27 cellular contexts compared by ENCODE assay signal in the genomic region with DNA sequence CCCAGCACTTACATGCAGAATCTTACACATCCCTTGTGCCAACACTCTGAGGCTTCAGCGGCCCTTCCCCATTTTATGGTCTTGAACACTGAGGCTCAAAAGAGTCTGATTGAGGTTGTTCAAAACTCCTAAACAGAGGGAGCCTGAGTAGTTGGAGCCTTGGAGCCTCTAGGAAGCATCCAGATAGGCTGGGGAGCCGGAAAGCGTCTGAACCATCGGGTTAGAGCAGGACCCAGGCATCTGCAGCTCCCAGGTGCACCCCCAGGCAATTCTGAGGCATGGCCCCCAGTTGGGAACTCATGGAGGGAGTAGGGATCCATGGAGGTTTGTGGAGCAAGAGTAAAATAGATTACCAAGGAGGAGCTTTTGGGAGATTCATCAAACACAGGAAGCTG. TPM values are rescaled to one million over a fixed set of nuclear protein-coding genes. Genes with fewer than 3 reads are reported as not detected.
DNase-seq lines count a peak whose midpoint lies in the region; ATAC-seq and TF ChIP-seq lines count a peak whose summit lies in the region.
"Had no signal": no experiment of that assay in that cellular context is flagged by ENCODE, and none has a peak within 500 bp of the region (broad histone marks: within the 10 kb centered on the region; RNA-seq: fewer than 3 reads in every experiment).

No MANE protein-coding gene starts in this region.

- DNase-seq in CD14-positive monocyte (ENCODE audit: low spot score), result peak; percentile 14
- no peak for DNase-seq in IMR-90
- DNase-seq in left lobe of liver (ENCODE audit: low spot score), result peak; percentile 24
- DNase-seq in sigmoid colon, result peak; percentile 54
- DNase-seq in DMS53 treated with DMSO at 0.1 percent for 48 hours (lab: John Stamatoyannopoulos, UW; ENCODE audit: unreplicated experiment), result no peak
- no peak for DNase-seq in NCI-H748 (lab: John Stamatoyannopoulos, UW; ENCODE audit: unreplicated experiment)
- no peak for DNase-seq in stimulated activated CD4-positive, alpha-beta T cell treated with anti-CD3 and anti-CD28 coated beads, Interleukin-4, amount 100 ng/mL, for 1 hour
- DNase-seq in T-helper 2 cell, result no peak
- DNase-seq: activated CD4-positive, alpha-beta memory T cell treated with anti-CD3 and anti-CD28 coated beads for 36 hours; activated T-cell treated with anti-CD3 and anti-CD28 coated beads, Interleukin-2, amount 50 U/mL, for 72 hours; DMS153; effector CD8-positive, alpha-beta T cell; GDM1; glutamatergic neuron; left lung; NCI-H1694; NCI-H774; OCI-M1; stimulated activated CD8-positive, alpha-beta memory T cell treated with anti-CD3 and anti-CD28 coated beads, Interleukin-4, amount 100 ng/mL, for 48 hours; substantia nigra had no signal

- H2AK9ac ChIP-seq in IMR-90 (replicated peaks; ENCODE audit: low read depth, low read length, poor library complexity), result peak overlapping the region; percentile 96

- H3K27ac ChIP-seq in IMR-90 (ENCODE audit: insufficient read depth, low read length) (peak overlapping the region; percentile 94; the same call in 1 of the 2 replicates), sigmoid colon (peak overlapping the region; percentile 85 to 87 (median 86))
- H3K27ac ChIP-seq: ascending aorta, left lung, neutrophil had no signal

- TF ChIP-seq POLR2A in IMR-90 (IDR thresholded peaks at IDR 0.05; ENCODE audit: low read depth, low read length) (no peak), sigmoid colon (IDR thresholded peaks at IDR 0.05) (no peak)

- TF ChIP-seq RAD21 in IMR-90 (IDR thresholded peaks at IDR 0.05; ENCODE audit: low read length), result no peak

- peaks cover 0 to 3% (median 0%) of the 10 kb centered on the region in 7 donors for H3K9me3 Mint-ChIP-seq in CD14-positive monocyte
- H3K9me3 Mint-ChIP-seq: activated CD4-positive, alpha-beta memory T cell treated with anti-CD3 and anti-CD28 coated beads for 36 hours; activated naive CD4-positive, alpha-beta T cell treated with anti-CD3 and anti-CD28 coated beads, Interleukin-2, amount 50 U/mL, for 72 hours; activated T-cell treated with anti-CD3 and anti-CD28 coated beads, Interleukin-2, amount 50 U/mL, for 72 hours; CD4-positive, alpha-beta T cell; T-helper 1 cell treated with Interleukin-12 subunit alpha and Interleukin-12 subunit beta and Interleukin-4 antibody, amounts not matched to agents 30 μg/mL and 1 μg/mL, for 36 hours had no signal

- H2BK15ac ChIP-seq in IMR-90 (ENCODE audit: low read depth, low read length), result peak overlapping the region; percentile 72

- H4K91ac ChIP-seq in IMR-90 (ENCODE audit: insufficient read depth, low read depth, low read length), result peak overlapping the region; percentile 87

- TF ChIP-seq EP300 in sigmoid colon (IDR thresholded peaks at IDR 0.05), result no peak

- H2BK20ac ChIP-seq in IMR-90 (ENCODE audit: low read depth, low read length), result peak overlapping the region; percentile 93

- WGBS in IMR-90 (ENCODE audit: extremely low coverage in 2 of 2, insufficient read length in 1 of 2), 2 experiments, result 100% methylated on average over 1 of the region's 4 CpGs; no CpG with 5 or more reads in 1 of the 2 experiments
- WGBS in sigmoid colon, 2 donors, result 96% methylated on average over 4 of the region's 4 CpGs

- H2BK5ac ChIP-seq in IMR-90 (ENCODE audit: low read depth, low read length, poor library complexity, severe bottlenecking), result no peak overlapping the region

- no peak overlapping the region; the same call in 1 of the 2 replicates for H3K9ac ChIP-seq in IMR-90 (ENCODE audit: low read depth, low read length)

- ATAC-seq in IMR-90 (ENCODE audit: low read depth), result no peak
- no peak for ATAC-seq in left lobe of liver
- ATAC-seq: activated naive CD4-positive, alpha-beta T cell treated with anti-CD3 and anti-CD28 coated beads, Interleukin-2, amount 50 U/mL, for 72 hours; activated T-cell treated with anti-CD3 and anti-CD28 coated beads, Interleukin-2, amount 50 U/mL, for 72 hours; left lung; mucosa of descending colon had no signal

- H3K27me3 ChIP-seq in IMR-90 (ENCODE audit: control insufficient read depth, insufficient read depth, low read length) (peaks cover 3% of the 10 kb centered on the region; the same call in 1 of the 2 replicates), sigmoid colon (no peaks in the 10 kb centered on the region)

- POLR2A ChIA-PET in IMR-90 (lab: Charles Lee; ENCODE audit: unreplicated experiment), result no interaction called here

- H3K4me3 ChIP-seq in IMR-90 (ENCODE audit: insufficient read depth, low read depth, low read length) (no peak overlapping the region), sigmoid colon (no peak overlapping the region)
- H3K4me3 ChIP-seq: ascending aorta, K562, left lung, mucosa of descending colon had no signal

- intact Hi-C loops in CD14-positive monocyte (cut with micrococcal nuclease) (no loop called here), IMR-90 (cut with micrococcal nuclease) (no loop called here), sigmoid colon (cut with DNase I) (loop anchor here (2.0 kb wide), 1 partner anchor 16 kb away; no protein-coding TSS in a partner anchor)

- no TSS peak for BruUV-seq in IMR-90 (replicated peaks; lab: Mats Ljungman, UMichigan)

- H3K4me1 ChIP-seq in IMR-90 (ENCODE audit: control insufficient read depth, insufficient read depth, low read length) (peaks cover 22% of the 10 kb centered on the region), sigmoid colon (peaks cover 0 to 81% (median 54%) of the 10 kb centered on the region in 4 donors)

- peak overlapping the region; percentile 89 for H3K4ac ChIP-seq in IMR-90 (ENCODE audit: low read depth, low read length)

- H3K36me3 ChIP-seq in IMR-90 (ENCODE audit: control insufficient read depth, insufficient read depth, low read length), result no peaks in the 10 kb centered on the region
- H3K36me3 ChIP-seq in sigmoid colon, result no peaks in the 10 kb centered on the region
- H3K36me3 ChIP-seq: ascending aorta, left lung, neutrophil had no signal

- no peak overlapping the region for H3K56ac ChIP-seq in IMR-90 (ENCODE audit: extremely low read depth, insufficient read depth, low read length)

- no peak overlapping the region for H3K4me3 Mint-ChIP-seq in CD14-positive monocyte
- H3K4me3 Mint-ChIP-seq: activated CD4-positive, alpha-beta memory T cell treated with anti-CD3 and anti-CD28 coated beads for 36 hours; activated T-cell treated with anti-CD3 and anti-CD28 coated beads, Interleukin-2, amount 50 U/mL, for 72 hours; CD4-positive, alpha-beta T cell; T-helper 1 cell treated with Interleukin-12 subunit alpha and Interleukin-12 subunit beta and Interleukin-4 antibody, amounts not matched to agents 30 μg/mL and 1 μg/mL, for 36 hours had no signal

- no peaks in the 10 kb centered on the region for H3K9me3 ChIP-seq in IMR-90 (ENCODE audit: control insufficient read depth, insufficient read depth, low read length)
- H3K9me3 ChIP-seq in sigmoid colon, result no peaks in the 10 kb centered on the region
- H3K9me3 ChIP-seq: ascending aorta, left lung, mucosa of descending colon, neutrophil had no signal

- dilution Hi-C loops in IMR-90 (cut with HindIII; ENCODE audit: low sequenced_read_pairs, unreplicated experiment), result no loop called here

- peak overlapping the region; percentile 80; the same call in 1 of the 2 replicates for H3K18ac ChIP-seq in IMR-90 (ENCODE audit: low read depth, low read length)

- peak overlapping the region; percentile 65 for H3K14ac ChIP-seq in IMR-90 (replicated peaks; ENCODE audit: low read depth, low read length)

- H3K36me3 Mint-ChIP-seq in CD14-positive monocyte, result peaks cover 3 to 4% of the 10 kb centered on the region in 2 donors
- H3K36me3 Mint-ChIP-seq: activated CD4-positive, alpha-beta memory T cell treated with anti-CD3 and anti-CD28 coated beads for 36 hours had no signal

- peak overlapping the region; percentile 96 for H2AK5ac ChIP-seq in IMR-90 (ENCODE audit: low read depth, low read length)

- no peak overlapping the region for H3K23ac ChIP-seq in IMR-90 (ENCODE audit: low read depth, low read length)

- H2BK120ac ChIP-seq in IMR-90 (ENCODE audit: low read depth, low read length), result peak overlapping the region; percentile 96

- peak overlapping the region; percentile 34 for H2AFZ ChIP-seq in IMR-90 (replicated peaks; ENCODE audit: low read length, poor library complexity)

- peak overlapping the region; percentile 82 to 90; a peak in 2 of 4 replicates for H4K8ac ChIP-seq in IMR-90 (ENCODE audit: low read depth in 2 of 2, low read length in 2 of 2)

- no peak overlapping the region for H3K4me2 ChIP-seq in IMR-90 (ENCODE audit: low read depth, low read length)

- H3K27ac Mint-ChIP-seq in CD14-positive monocyte, result no peak overlapping the region
- H3K27ac Mint-ChIP-seq: activated CD4-positive, alpha-beta memory T cell treated with anti-CD3 and anti-CD28 coated beads for 36 hours; activated T-cell treated with anti-CD3 and anti-CD28 coated beads, Interleukin-2, amount 50 U/mL, for 72 hours; CD4-positive, alpha-beta T cell; T-helper 1 cell treated with Interleukin-12 subunit alpha and Interleukin-12 subunit beta and Interleukin-4 antibody, amounts not matched to agents 30 μg/mL and 1 μg/mL, for 36 hours had no signal

- no peaks in the 10 kb centered on the region for H3K79me1 ChIP-seq in IMR-90 (ENCODE audit: low read depth in 1 of 2, low read length in 2 of 2)

- H3K27me3 Mint-ChIP-seq in CD14-positive monocyte (ENCODE audit: low read depth in 3 of 3), result peaks cover 12 to 21% (median 13%) of the 10 kb centered on the region in 3 donors

- CTCF ChIA-PET in IMR-90 (lab: Yijun Ruan, JAX), result no interaction called here

- H3K4me1 Mint-ChIP-seq in CD14-positive monocyte, result peaks cover 45% of the 10 kb centered on the region

- TF ChIP-seq CTCF in CD14-positive monocyte (IDR thresholded peaks at IDR 0.05) (no peak), IMR-90 (conservative IDR thresholded peaks at IDR 0.05; ENCODE audit: low read depth, low read length) (no peak), sigmoid colon (IDR thresholded peaks at IDR 0.05) (no peak)

- H3K9me1 ChIP-seq in IMR-90 (ENCODE audit: insufficient read depth, low read length), result 0 out of 2 replicates have a peak, but pooled peaks cover 4% of the 10 kb centered on the region

- H4K20me1 ChIP-seq in IMR-90 (ENCODE audit: insufficient read depth, low read length), result no peaks in the 10 kb centered on the region

- H4K5ac ChIP-seq in IMR-90 (ENCODE audit: low read depth, low read length), result peak overlapping the region; percentile 84; the same call in 1 of the 2 replicates

- in situ Hi-C loops in IMR-90 (cut with MboI; ENCODE audit: low sequenced_read_pairs), result no loop called here

RNA-seq across cellular contexts. Expression of a gene that starts 3.8 kb away (rescaled TPM):
- under 1 TPM in 1 of 2 donors, not detected in 1; 0.03 TPM for polyA plus RNA-seq in CD14-positive monocyte
- 1.4 and 2.0 TPM in 2 replicates for total RNA-seq in IMR-90 (2012; rRNA removed)
- 4.7 and 5.9 TPM in 2 replicates for polyA plus RNA-seq in IMR-90 (2012; rRNA removed)
- 5.6 and 18.2 TPM in 2 replicates for polyA plus RNA-seq in IMR-90 (2012; cell fraction: cytosol; rRNA removed)
- polyA plus RNA-seq in IMR-90 (2012; cell fraction: nucleus; rRNA removed; ENCODE audit: low replicate concordance), result 4.1 and 7.9 TPM in 2 replicates
- 0.35 TPM for total RNA-seq in left lobe of liver
- total RNA-seq in sigmoid colon, result 100 to 1,000 TPM in 1 of 4 donors, 10 to 100 TPM in 3; 60.0 to 147 (median 65.5) TPM
- 1 to 10 TPM in 1 of 3 donors, under 1 TPM in 2; 0.46 to 3.4 (median 0.60) TPM for polyA plus RNA-seq in sigmoid colon
- total RNA-seq: activated CD4-positive, alpha-beta memory T cell treated with anti-CD3 and anti-CD28 coated beads for 36 hours; activated naive CD4-positive, alpha-beta T cell treated with anti-CD3 and anti-CD28 coated beads, Interleukin-2, amount 50 U/mL, for 72 hours; activated T-cell treated with anti-CD3 and anti-CD28 coated beads, Interleukin-2, amount 50 U/mL, for 72 hours; CD4-positive, alpha-beta T cell had no signal
- polyA plus RNA-seq: K562 had no signal

RNA-seq across cellular contexts. Expression of a gene that starts 9.6 kb away (rescaled TPM):
- polyA plus RNA-seq in CD14-positive monocyte (under 1 TPM; 0.15 to 0.28 TPM), IMR-90 (2012; rRNA removed) (0.10 and 0.14 TPM in 2 replicates), sigmoid colon (1 to 10 TPM in 1 of 3 donors, under 1 TPM in 2; 0.60 to 1.8 (median 0.69) TPM)
- total RNA-seq in IMR-90 (2012; rRNA removed) (0.28 and 0.36 TPM in 2 replicates), left lobe of liver (2.4 TPM), sigmoid colon (1 to 10 TPM; 1.2 to 3.0 (median 2.0) TPM)
- 0.03 TPM in 2 replicates for polyA plus RNA-seq in IMR-90 (2012; cell fraction: cytosol; rRNA removed)
- polyA plus RNA-seq in IMR-90 (2012; cell fraction: nucleus; rRNA removed; ENCODE audit: low replicate concordance), result 0.46 and 0.58 TPM in 2 replicates
- total RNA-seq: CD4-positive, alpha-beta T cell had no signal

Comparison
In these comparisons a context has a peak if more than half of its experiments do, and no peak if none do; other contexts are left out.
1. DNase-seq: peak in CD14-positive monocyte (single experiment), left lobe of liver (single experiment) and sigmoid colon (single experiment); none in IMR-90 (single experiment), DMS53 treated with DMSO at 0.1 percent for 48 hours (single experiment), NCI-H748 (single experiment), stimulated activated CD4-positive, alpha-beta T cell treated with anti-CD3 and anti-CD28 coated beads, Interleukin-4, amount 100 ng/mL, for 1 hour (single experiment) and T-helper 2 cell (0 of 5).
2. RNA of a gene that starts 3.8 kb away (total RNA-seq): 60.0 to 147 TPM in sigmoid colon; 1.4 to 2.0 TPM in IMR-90 and 0.35 TPM in left lobe of liver (single experiment); every median in the first group is over 10 times any median in the second.